Comparison of ENCODE assay signal across 19 cellular contexts in genomic region chr5:82386576-82386975, GRCh38.
DNase-seq lines count a peak whose midpoint lies in the region; ATAC-seq, FAIRE-seq and TF ChIP-seq lines count a peak whose summit lies in the region.
"Had no signal": no experiment of that assay in that cellular context is flagged by ENCODE, and none has a peak within 500 bp of the region (broad histone marks: within the 10 kb centered on the region; RNA-seq: fewer than 3 reads in every experiment).

No MANE protein-coding gene starts in this region.

- POLR2A ChIA-PET in K562 (lab: Yijun Ruan, JAX): interaction anchor here (1.1 to 1.5 kb wide), 2 partner anchors 9 to 22 kb away, joined by 3 read pairs; no protein-coding TSS in a partner anchor

- no peak for FAIRE-seq in K562 (lab: Jason Lieb, UNC)
- FAIRE-seq: G401.6, H54 had no signal

- peaks cover 7% of the 10 kb centered on the region for H3K9me3 Mint-ChIP-seq in progenitor cell of endocrine pancreas (ENCODE audit: low read depth)
- H3K9me3 Mint-ChIP-seq: activated B cell treated with CpG ODN at 0.5 μM for 24 hours; CD8-positive, alpha-beta memory T cell had no signal

- CTCF ChIA-PET in K562 (lab: Yijun Ruan, JAX; ENCODE audit: low intra/inter-chr PET ratio): no interaction called here

- no peak overlapping the region for H3K4me3 Mint-ChIP-seq in progenitor cell of endocrine pancreas (ENCODE audit: low read depth)
- H3K4me3 Mint-ChIP-seq: activated B cell treated with CpG ODN at 0.5 μM for 24 hours; CD8-positive, alpha-beta memory T cell; stimulated activated naive CD8-positive, alpha-beta T cell treated with anti-CD3 and anti-CD28 coated beads, Interleukin-15, amount 100 ng/mL, for 72 hours had no signal

- H3K27ac ChIP-seq in K562 (ENCODE audit: extremely low read depth, low read depth, low read length): no peak overlapping the region
- H3K27ac ChIP-seq: esophagus muscularis mucosa, sigmoid colon had no signal

- no peaks in the 10 kb centered on the region for H3K79me2 ChIP-seq in K562 (ENCODE audit: control insufficient read depth, insufficient read depth, low read length)

- peaks cover 13 to 22% of the 10 kb centered on the region in 2 experiments for H3K4me1 ChIP-seq in K562 (replicated peaks in 1 of 2; ENCODE audit: control insufficient read depth in 2 of 2, insufficient read depth in 2 of 2, low read length in 2 of 2)
- H3K4me1 ChIP-seq: sigmoid colon had no signal

- no peaks in the 10 kb centered on the region for H3K36me3 ChIP-seq in K562 (ENCODE audit: control insufficient read depth, insufficient read depth, low read length)
- H3K36me3 ChIP-seq: esophagus muscularis mucosa, sigmoid colon had no signal

- H3K9me1 ChIP-seq in K562 (ENCODE audit: control insufficient read depth, insufficient read depth, low read length): no peaks in the 10 kb centered on the region

- no peak for TF ChIP-seq POLR2A in K562 (conservative IDR thresholded peaks at IDR 0.05)

- H3K9me3 ChIP-seq in K562 (replicated peaks; ENCODE audit: control insufficient read depth, insufficient read depth, low read depth, low read length): no peaks in the 10 kb centered on the region
- H3K9me3 ChIP-seq: esophagus muscularis mucosa, sigmoid colon had no signal

- H3K36me3 Mint-ChIP-seq in progenitor cell of endocrine pancreas (ENCODE audit: insufficient read depth): no peaks in the 10 kb centered on the region
- H3K36me3 Mint-ChIP-seq: CD8-positive, alpha-beta memory T cell had no signal

- no peak for TF ChIP-seq EP300 in K562 (IDR thresholded peaks at IDR 0.05; ENCODE audit: low read length)

- H3K27ac Mint-ChIP-seq in progenitor cell of endocrine pancreas: peak overlapping the region; percentile 58
- H3K27ac Mint-ChIP-seq: activated B cell treated with CpG ODN at 0.5 μM for 24 hours; CD8-positive, alpha-beta memory T cell; stimulated activated naive CD8-positive, alpha-beta T cell treated with anti-CD3 and anti-CD28 coated beads, Interleukin-15, amount 100 ng/mL, for 72 hours had no signal

- no peak for ATAC-seq in K562
- ATAC-seq: left ventricle myocardium superior; stimulated activated naive CD8-positive, alpha-beta T cell treated with anti-CD3 and anti-CD28 coated beads, Interleukin-15, amount 100 ng/mL, for 72 hours had no signal

- no peak overlapping the region for H3K9ac ChIP-seq in K562 (ENCODE audit: insufficient read depth in 1 of 2, low read depth in 2 of 2, low read length in 2 of 2)

- TF ChIP-seq CTCF in K562 (IDR thresholded peaks at IDR 0.05 in 2 of 3, conservative IDR thresholded peaks at IDR 0.05 in 1 of 3; ENCODE audit: insufficient read depth in 2 of 3, low read depth in 1 of 3, low read length in 3 of 3): no peak
- TF ChIP-seq CTCF in progenitor cell of endocrine pancreas (IDR thresholded peaks at IDR 0.05; ENCODE audit: unreplicated experiment): no peak

- H3K27me3 Mint-ChIP-seq in progenitor cell of endocrine pancreas: peaks cover 6% of the 10 kb centered on the region
- H3K27me3 Mint-ChIP-seq: activated B cell treated with CpG ODN at 0.5 μM for 24 hours had no signal

- no peak overlapping the region for H3K4me2 ChIP-seq in K562 (ENCODE audit: insufficient read depth, low read length)

- no peak for TF ChIP-seq RAD21 in K562 (CRISPR knock-in tag; conservative IDR thresholded peaks at IDR 0.05 in 1 of 2, IDR thresholded peaks at IDR 0.05 in 1 of 2)

- no peaks in the 10 kb centered on the region for H3K27me3 ChIP-seq in K562 (ENCODE audit: control insufficient read depth in 2 of 2, insufficient read depth in 2 of 2, low read length in 2 of 2)
- H3K27me3 ChIP-seq: esophagus muscularis mucosa, sigmoid colon had no signal

- peaks cover 48% of the 10 kb centered on the region for H3K4me1 Mint-ChIP-seq in progenitor cell of endocrine pancreas (ENCODE audit: low read depth)
- H3K4me1 Mint-ChIP-seq: activated B cell treated with CpG ODN at 0.5 μM for 24 hours had no signal

- no peaks in the 10 kb centered on the region for H4K20me1 ChIP-seq in K562 (replicated peaks; ENCODE audit: control insufficient read depth, insufficient read depth, low read length)

- peak; percentile 56 for DNase-seq in NCI-H510A treated with DMSO at 0.1 percent for 48 hours (lab: John Stamatoyannopoulos, UW)
- DNase-seq in NCI-H510A (lab: John Stamatoyannopoulos, UW): no peak
- peak; percentile 48 for DNase-seq in NCI-H226
- no peak for DNase-seq in K562 (ENCODE audit: extremely low read depth in 1 of 4, low spot score in 3 of 4)
- DNase-seq in progenitor cell of endocrine pancreas (ENCODE audit: low spot score, unreplicated experiment): no peak
- DNase-seq in posterior cingulate gyrus: no peak
- no peak for DNase-seq in epidermal melanocyte (ENCODE audit: insufficient read length, low spot score)
- no peak for DNase-seq in stimulated activated CD4-positive, alpha-beta T cell treated with anti-CD3 and anti-CD28 coated beads, Interleukin-2, amount 100 ng/mL, for 48 hours
- DNase-seq: activated B cell treated with CpG ODN at 0.5 μM for 24 hours; CD8-positive, alpha-beta memory T cell; left ventricle myocardium superior; MV-4-11; NCI-H2171; sigmoid colon; stimulated activated CD4-positive, alpha-beta T cell treated with anti-CD3 and anti-CD28 coated beads, Interleukin-1b, Interleukin-23, amount 100 ng/mL, for 48 hours; stimulated activated naive CD8-positive, alpha-beta T cell treated with anti-CD3 and anti-CD28 coated beads, Interleukin-15, amount 100 ng/mL, for 72 hours had no signal

- no TSS peak for BruUV-seq in K562 (replicated peaks; lab: Mats Ljungman, UMichigan)

- no peak overlapping the region for H2AFZ ChIP-seq in K562 (ENCODE audit: low read depth, low read length)

- in situ Hi-C loops in K562 (cut with MboI): no loop called here

- intact Hi-C loops in K562 (cut with micrococcal nuclease) (no loop called here), posterior cingulate gyrus (cut with DNase I) (no loop called here)

- WGBS in K562 (ENCODE audit: insufficient coverage, low coverage, missing lambda C conversion rate): 18% methylated on average over 2 of the region's 2 CpGs

- H3K4me3 ChIP-seq in K562: no peak overlapping the region
- H3K4me3 ChIP-seq: esophagus muscularis mucosa, sigmoid colon had no signal

TF ChIP-seq in K562, 482 proteins besides CTCF, POLR2A, EP300 and RAD21:
- TF ChIP-seq CBX5 (IDR thresholded peaks at IDR 0.05; ENCODE audit: borderline replicate concordance, low read depth): no peak
- no peak for TF ChIP-seq HMBOX1 (IDR thresholded peaks at IDR 0.05)
- TF ChIP-seq MEIS2 (IDR thresholded peaks at IDR 0.05; ENCODE audit: partially characterized antibody): peak; percentile 86
- TF ChIP-seq PBX2 (CRISPR knock-in tag; IDR thresholded peaks at IDR 0.05; ENCODE audit: low read depth): no peak
- TF ChIP-seq PBX2 (tag; conservative IDR thresholded peaks at IDR 0.05; ENCODE audit: low read depth): peak; percentile 76
- TF ChIP-seq PKNOX1 (IDR thresholded peaks at IDR 0.05): peak; percentile 87
TF ChIP-seq in K562: peak in this region for 3.

Comparison
In these comparisons a context has a peak if more than half of its experiments do, and no peak if none do; other contexts are left out.
1. DNase-seq: peak in NCI-H510A treated with DMSO at 0.1 percent for 48 hours (single experiment) and NCI-H226 (single experiment); none in NCI-H510A (single experiment), K562 (0 of 4), progenitor cell of endocrine pancreas (single experiment), posterior cingulate gyrus (0 of 10), epidermal melanocyte (single experiment) and stimulated activated CD4-positive, alpha-beta T cell treated with anti-CD3 and anti-CD28 coated beads, Interleukin-2, amount 100 ng/mL, for 48 hours (0 of 2).